In genomic region chr19:44816301-44816700, GRCh38 we compare ENCODE assay signal across 22 cellular contexts. TPM values are rescaled to one million over a fixed set of nuclear protein-coding genes. Genes with fewer than 3 reads are reported as not detected.
DNase-seq lines count a peak whose midpoint lies in the region; ATAC-seq and TF ChIP-seq lines count a peak whose summit lies in the region.
"Had no signal": no experiment of that assay in that cellular context is flagged by ENCODE, and none has a peak within 500 bp of the region (broad histone marks: within the 10 kb centered on the region; RNA-seq: fewer than 3 reads in every experiment).

No MANE protein-coding gene starts in this region.

- H3K9me3 Mint-ChIP-seq in nephron = no peaks in the 10 kb centered on the region
- H3K9me3 Mint-ChIP-seq: CD4-positive, alpha-beta T cell; T-cell; T-helper 2 cell treated with Interferon-gamma antibody and Interleukin-4, amounts not matched to agents 5 μg/mL and 100 μg/mL, for 36 hours had no signal

- H3K27me3 ChIP-seq in SJCRH30 (no peaks in the 10 kb centered on the region), sigmoid colon (peaks cover 0 to 12% (median 5%) of the 10 kb centered on the region in 3 donors)
- H3K27me3 ChIP-seq: BLaER1, Peyer's patch had no signal

- no peak for TF ChIP-seq CTCF in nephron (IDR thresholded peaks at IDR 0.05; ENCODE audit: unreplicated experiment in 3 of 3)
- TF ChIP-seq CTCF in sigmoid colon (IDR thresholded peaks at IDR 0.05) = no peak

- peak overlapping the region; percentile 29 to 66 (median 53) for H3K27ac Mint-ChIP-seq in nephron
- H3K27ac Mint-ChIP-seq: CD4-positive, alpha-beta T cell; T-cell; T-helper 2 cell treated with Interferon-gamma antibody and Interleukin-4, amounts not matched to agents 5 μg/mL and 100 μg/mL, for 36 hours had no signal

- peaks cover 9% of the 10 kb centered on the region for H3K36me3 ChIP-seq in SJCRH30
- no peaks in the 10 kb centered on the region for H3K36me3 ChIP-seq in sigmoid colon
- H3K36me3 ChIP-seq: Peyer's patch had no signal

- no peak for TF ChIP-seq EP300 in sigmoid colon (IDR thresholded peaks at IDR 0.05)

- peak overlapping the region in 1 of 3 experiments; percentile 68 for H3K4me3 Mint-ChIP-seq in nephron
- H3K4me3 Mint-ChIP-seq: CD4-positive, alpha-beta T cell; T-cell; T-helper 2 cell treated with Interferon-gamma antibody and Interleukin-4, amounts not matched to agents 5 μg/mL and 100 μg/mL, for 36 hours had no signal

- ATAC-seq in GM18868 (IDR thresholded peaks at IDR 0.05; ENCODE audit: unreplicated experiment) = no peak
- ATAC-seq: T-cell had no signal

- H3K4me1 Mint-ChIP-seq in nephron = peaks cover 43% of the 10 kb centered on the region
- H3K4me1 Mint-ChIP-seq: T-cell had no signal

- H3K4me3 ChIP-seq in SJCRH30 (no peak overlapping the region), sigmoid colon (no peak overlapping the region)
- H3K4me3 ChIP-seq: BLaER1, Peyer's patch had no signal

- DNase-seq in DMS 273 (lab: John Stamatoyannopoulos, UW; ENCODE audit: unreplicated experiment) (peak; percentile 86), LHCN-M2 (ENCODE audit: low read depth) (peak; percentile 79), SJCRH30 (peak; percentile 90 to 94), SW 1271 (lab: John Stamatoyannopoulos, UW) (no peak), sigmoid colon (no peak), HuH-7 (ENCODE audit: low spot score) (no peak)
- DNase-seq: CD4-positive, alpha-beta T cell; COR-L47; DMS153; GDM1; MM.1S; NCI-H1092 treated with DMSO at 0.1 percent for 48 hours; NCI-H2029 treated with DMSO at 0.1 percent for 48 hours; NCI-H446 treated with DMSO at 0.1 percent for 48 hours; Peyer's patch; T-cell had no signal

- 81 to 87% methylated on average over 2 of the region's 2 CpGs for WGBS in sigmoid colon, 2 donors

- no peak for TF ChIP-seq POLR2A in sigmoid colon (IDR thresholded peaks at IDR 0.05)

- intact Hi-C loops in sigmoid colon (cut with DNase I) = no loop called here

- H3K9me3 ChIP-seq in SJCRH30 (replicated peaks) (no peaks in the 10 kb centered on the region), sigmoid colon (no peaks in the 10 kb centered on the region)
- H3K9me3 ChIP-seq: BLaER1, Peyer's patch had no signal

- H3K27ac ChIP-seq in SJCRH30 (peak overlapping the region; percentile 42), sigmoid colon (no peak overlapping the region)
- H3K27ac ChIP-seq: BLaER1, Peyer's patch had no signal

- peaks cover 27% of the 10 kb centered on the region for H3K36me3 Mint-ChIP-seq in nephron (ENCODE audit: low read depth)
- H3K36me3 Mint-ChIP-seq: T-cell had no signal

- peaks cover 3% of the 10 kb centered on the region for H3K27me3 Mint-ChIP-seq in nephron (ENCODE audit: low read depth)

- H3K4me1 ChIP-seq in SJCRH30 = peaks cover 18% of the 10 kb centered on the region
- H3K4me1 ChIP-seq in sigmoid colon = peaks cover 0 to 10% (median 8%) of the 10 kb centered on the region in 4 donors

RNA-seq across cellular contexts. Expression of gene BCAM, which starts 7.4 kb away (rescaled TPM):
- 3.3 and 3.5 TPM in 2 replicates for total RNA-seq in LHCN-M2 (2014; rRNA removed)
- 3.6 TPM for polyA plus RNA-seq in LHCN-M2 (2012)
- total RNA-seq in SJCRH30 (2014; rRNA removed; shearing (Covaris generic)) = 15.5 and 15.9 TPM in 2 replicates
- 10 to 100 TPM in 3 of 4 donors, 1 to 10 TPM in 1; 6.1 to 36.3 (median 13.4) TPM for total RNA-seq in sigmoid colon
- 10 to 100 TPM in 1 of 3 donors, 1 to 10 TPM in 2; 1.2 to 19.9 (median 2.1) TPM for polyA plus RNA-seq in sigmoid colon
- total RNA-seq: CD4-positive, alpha-beta T cell; OCI-LY7 had no signal

RNA-seq across cellular contexts. Expression of gene NECTIN2, which starts 29.8 kb away (rescaled TPM):
- total RNA-seq in LHCN-M2 (2014; rRNA removed) (68.4 and 79.6 TPM in 2 replicates), sigmoid colon (10 to 100 TPM; 16.3 to 39.6 (median 27.3) TPM)
- 71.9 TPM for polyA plus RNA-seq in LHCN-M2 (2012)
- 46.0 and 50.2 TPM in 2 replicates for total RNA-seq in SJCRH30 (2014; rRNA removed; shearing (Covaris generic))
- polyA plus RNA-seq in sigmoid colon = 10 to 100 TPM; 15.6 to 68.6 (median 27.3) TPM
- total RNA-seq: OCI-LY7 had no signal

RNA-seq across cellular contexts. Expression of gene CBLC, which starts 38.6 kb away (rescaled TPM):
- total RNA-seq in LHCN-M2 (2014; rRNA removed) = not detected in 2 replicates
- not detected for polyA plus RNA-seq in LHCN-M2 (2012)
- total RNA-seq in SJCRH30 (2014; rRNA removed; shearing (Covaris generic)) = not detected in 2 replicates
- total RNA-seq in sigmoid colon = not detected
- polyA plus RNA-seq in sigmoid colon = 10 to 100 TPM; 46.8 to 64.5 (median 58.0) TPM
- total RNA-seq: CD4-positive, alpha-beta T cell; H4; OCI-LY7 had no signal

Comparison
In these comparisons a context has a peak if more than half of its experiments do, and no peak if none do; other contexts are left out.
1. DNase-seq: peak in DMS 273 (single experiment), LHCN-M2 (single experiment) and SJCRH30 (2 of 2); none in SW 1271 (0 of 2), sigmoid colon (single experiment) and HuH-7 (single experiment).